In genomic region chr3:139109271-139109670, GRCh38 we compare ENCODE assay signal across 21 cellular contexts.
"Had no signal": no experiment of that assay in that cellular context is flagged by ENCODE, and none has a peak within 500 bp of the region (broad histone marks: within the 10 kb centered on the region; RNA-seq: fewer than 3 reads in every experiment).

No MANE protein-coding gene starts in this region.

- H3K4me1 Mint-ChIP-seq: WTC11 had no signal

- DNase-seq: activated CD4-positive, alpha-beta T cell treated with anti-CD3 and anti-CD28 coated beads, Interleukin-2, amount 50 U/mL, for 4 hours; activated CD8-positive, alpha-beta memory T cell treated with anti-CD3 and anti-CD28 coated beads, Interleukin-2, amount 10 ng/mL, durations not matched to agents 7 days and 5 days; aorta; central memory CD4-positive, alpha-beta T cell; esophagus squamous epithelium; gastrocnemius medialis; mesenchymal stem cell; nucleus accumbens; stimulated activated CD4-positive, alpha-beta T cell treated with anti-CD3 and anti-CD28 coated beads, Interleukin-2, amount 100 ng/mL, for 24 hours; T-helper 1 cell; T-helper 9 cell; uterus had no signal

- H3K27ac ChIP-seq: dorsolateral prefrontal cortex, esophagus squamous epithelium, gastrocnemius medialis, heart left ventricle, transverse colon, uterus had no signal

- H3K36me3 ChIP-seq: esophagus squamous epithelium, gastrocnemius medialis, heart left ventricle, transverse colon, uterus had no signal

- H3K4me3 ChIP-seq: dorsolateral prefrontal cortex, esophagus squamous epithelium, gastrocnemius medialis, heart left ventricle, transverse colon, uterus had no signal

- H3K4me1 ChIP-seq: gastrocnemius medialis, heart left ventricle, transverse colon, uterus had no signal

- H3K4me3 Mint-ChIP-seq: activated CD8-positive, alpha-beta memory T cell treated with anti-CD3 and anti-CD28 coated beads, Interleukin-2, amount 10 ng/mL, durations not matched to agents 7 days and 5 days; activated T-helper 17 cell treated with anti-CD3 and anti-CD28 coated beads, Interleukin-2, amount 50 U/mL, for 72 hours; brain; stimulated activated memory B cell treated with anti-CD40 and anti-IgM and Interleukin-4, amounts not matched to agents 10 μg/mL and 1 μg/mL and 100 μg/mL, for 72 hours; WTC11 had no signal

- H3K27me3 ChIP-seq: esophagus squamous epithelium, gastrocnemius medialis, transverse colon, uterus had no signal

- H3K36me3 Mint-ChIP-seq: activated CD8-positive, alpha-beta memory T cell treated with anti-CD3 and anti-CD28 coated beads, Interleukin-2, amount 10 ng/mL, durations not matched to agents 7 days and 5 days; activated naive CD4-positive, alpha-beta T cell treated with anti-CD3 and anti-CD28 coated beads, Interleukin-2, amount 50 U/mL, for 72 hours; brain; stimulated activated memory B cell treated with anti-CD40 and anti-IgM and Interleukin-4, amounts not matched to agents 10 μg/mL and 1 μg/mL and 100 μg/mL, for 72 hours; WTC11 had no signal

- H3K27ac Mint-ChIP-seq: activated CD8-positive, alpha-beta memory T cell treated with anti-CD3 and anti-CD28 coated beads, Interleukin-2, amount 10 ng/mL, durations not matched to agents 7 days and 5 days; activated naive CD4-positive, alpha-beta T cell treated with anti-CD3 and anti-CD28 coated beads, Interleukin-2, amount 50 U/mL, for 72 hours; activated T-helper 17 cell treated with anti-CD3 and anti-CD28 coated beads, Interleukin-2, amount 50 U/mL, for 72 hours; brain; stimulated activated memory B cell treated with anti-CD40 and anti-IgM and Interleukin-4, amounts not matched to agents 10 μg/mL and 1 μg/mL and 100 μg/mL, for 72 hours; WTC11 had no signal

- ATAC-seq: activated CD8-positive, alpha-beta memory T cell treated with anti-CD3 and anti-CD28 coated beads, Interleukin-2, amount 10 ng/mL, durations not matched to agents 7 days and 5 days; activated naive CD4-positive, alpha-beta T cell treated with anti-CD3 and anti-CD28 coated beads, Interleukin-2, amount 50 U/mL, for 72 hours; activated T-helper 17 cell treated with anti-CD3 and anti-CD28 coated beads, Interleukin-2, amount 50 U/mL, for 72 hours; gastrocnemius medialis; sciatic nerve; stimulated activated memory B cell treated with anti-CD40 and anti-IgM and Interleukin-4, amounts not matched to agents 10 μg/mL and 1 μg/mL and 100 μg/mL, for 72 hours; WTC11 had no signal

- H3K9me3 Mint-ChIP-seq: activated naive CD4-positive, alpha-beta T cell treated with anti-CD3 and anti-CD28 coated beads, Interleukin-2, amount 50 U/mL, for 72 hours; activated T-helper 17 cell treated with anti-CD3 and anti-CD28 coated beads, Interleukin-2, amount 50 U/mL, for 72 hours; brain; stimulated activated memory B cell treated with anti-CD40 and anti-IgM and Interleukin-4, amounts not matched to agents 10 μg/mL and 1 μg/mL and 100 μg/mL, for 72 hours; WTC11 had no signal
